ENCODE assay signal across 14 cellular contexts in the genomic region with DNA sequence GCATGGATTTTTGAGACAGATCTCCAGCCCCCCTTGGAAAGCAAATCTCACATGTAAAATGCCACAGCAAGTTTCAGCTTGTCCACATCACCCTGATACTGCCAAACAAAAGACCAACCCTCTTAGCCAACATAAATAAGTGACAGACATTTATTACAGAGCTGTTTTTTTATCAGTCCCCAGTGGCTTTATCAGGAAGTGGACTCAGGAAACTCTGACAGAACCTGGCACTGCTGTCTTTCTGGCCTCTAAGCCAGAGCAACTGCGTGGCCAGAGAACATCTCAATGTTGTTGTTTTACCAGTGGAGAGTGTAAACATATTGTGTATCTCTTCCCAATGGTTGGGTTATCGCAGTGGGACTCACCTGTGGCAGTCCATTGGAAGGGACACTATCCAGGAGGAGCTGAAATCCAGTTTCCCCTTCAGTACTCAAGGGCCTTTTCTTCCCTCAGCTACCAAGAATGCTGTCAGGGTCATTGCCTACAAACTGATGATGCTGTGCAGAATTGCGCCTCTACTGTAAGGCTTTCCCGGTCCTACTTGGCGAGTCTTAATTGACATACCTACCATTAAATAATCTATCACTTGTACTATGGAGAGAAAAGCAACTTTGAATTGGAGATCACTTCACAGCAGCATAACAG. TPM values are rescaled to one million over a fixed set of nuclear protein-coding genes. Genes with fewer than 3 reads are reported as not detected.
DNase-seq lines count a peak whose midpoint lies in the region; FAIRE-seq and TF ChIP-seq lines count a peak whose summit lies in the region.
"Had no signal": no experiment of that assay in that cellular context is flagged by ENCODE, and none has a peak within 500 bp of the region (broad histone marks: within the 10 kb centered on the region; RNA-seq: fewer than 3 reads in every experiment).

No MANE protein-coding gene starts in this region.

- no peaks in the 10 kb centered on the region for H3K27me3 ChIP-seq in BLaER1 treated with 17β-estradiol and CSF1 and Interleukin-3, amounts not matched to agents 10 nM and 100 nM
- H3K27me3 ChIP-seq in endothelial cell of umbilical vein (ENCODE audit: control insufficient read depth in 2 of 2, insufficient read depth in 2 of 2, low read length in 2 of 2), result peaks cover 5 to 7% of the 10 kb centered on the region in 2 experiments

- peak; percentile 29 for DNase-seq in NB4 (ENCODE audit: low read depth)
- DNase-seq in endothelial cell of umbilical vein (ENCODE audit: low read depth, low spot score), result peak; percentile 60
- peak; percentile 18 for DNase-seq in mucosa of gallbladder (ENCODE audit: low spot score)
- DNase-seq in activated CD8-positive, alpha-beta memory T cell treated with anti-CD3 and anti-CD28 coated beads, Interleukin-2, amount 50 U/mL, for 4 hours, result no peak
- DNase-seq in stimulated activated CD4-positive, alpha-beta T cell treated with anti-CD3 and anti-CD28 coated beads, Interleukin-4, amount 100 ng/mL, for 24 hours, result no peak
- DNase-seq in kidney glomerular epithelial cell (lab: John Stamatoyannopoulos, UW), result no peak
- DNase-seq in retina, result no peak
- DNase-seq: activated CD8-positive, alpha-beta memory T cell treated with anti-CD3 and anti-CD28 coated beads, Interleukin-2, amount 50 U/mL, for 48 hours; activated naive CD4-positive, alpha-beta T cell treated with anti-CD3 and anti-CD28 coated beads for 36 hours; GDM1; NCI-H2081 treated with DMSO at 0.1 percent for 48 hours; SHP77 had no signal

- intact Hi-C loops in endothelial cell of umbilical vein (cut with micrococcal nuclease), result loop anchor here (1.0 kb wide), 1 partner anchor 10 kb away; no protein-coding TSS in a partner anchor

- H3K9me3 ChIP-seq in BLaER1 treated with 17β-estradiol and CSF1 and Interleukin-3, amounts not matched to agents 10 nM and 100 nM (replicated peaks in 1 of 11), result peaks cover 0 to 10% (median 0%) of the 10 kb centered on the region in 11 experiments; a peak in 4 of 22 replicates
- no peaks in the 10 kb centered on the region for H3K9me3 ChIP-seq in endothelial cell of umbilical vein (replicated peaks; ENCODE audit: control insufficient read depth, insufficient read depth, low read length)

- no peak for TF ChIP-seq POLR2A in NB4 (IDR thresholded peaks at IDR 0.05; ENCODE audit: extremely low read depth, insufficient read length)
- no peak for TF ChIP-seq POLR2A in endothelial cell of umbilical vein (IDR thresholded peaks at IDR 0.05; ENCODE audit: low read depth, low read length)

- H3K36me3 ChIP-seq in BLaER1 treated with 17β-estradiol and CSF1 and Interleukin-3, amounts not matched to agents 10 nM and 100 nM, result no peaks in the 10 kb centered on the region
- H3K36me3 ChIP-seq in endothelial cell of umbilical vein (ENCODE audit: control insufficient read depth in 2 of 2, extremely low read depth in 1 of 2, insufficient read depth in 2 of 2, low read length in 2 of 2), result no peaks in the 10 kb centered on the region

- BruUV-seq in endothelial cell of umbilical vein (replicated peaks; lab: Mats Ljungman, UMichigan), result no TSS peak

- H3K27ac ChIP-seq in BLaER1 treated with 17β-estradiol and CSF1 and Interleukin-3, amounts not matched to agents 10 nM and 100 nM, result no peak overlapping the region
- no peak overlapping the region for H3K27ac ChIP-seq in endothelial cell of umbilical vein (ENCODE audit: insufficient read depth, low read depth, low read length)

- H3K9ac ChIP-seq in BLaER1 treated with 17β-estradiol and CSF1 and Interleukin-3, amounts not matched to agents 10 nM and 100 nM, result no peak overlapping the region
- no peak overlapping the region for H3K9ac ChIP-seq in endothelial cell of umbilical vein (replicated peaks; ENCODE audit: extremely low read depth, insufficient read depth, low read length)

- TF ChIP-seq CTCF in NB4 (IDR thresholded peaks at IDR 0.05; ENCODE audit: low read depth, low read length) (no peak), endothelial cell of umbilical vein (IDR thresholded peaks at IDR 0.05; ENCODE audit: extremely low read depth in 1 of 2, insufficient read depth in 1 of 2, low read depth in 1 of 2, low read length in 2 of 2) (no peak)

- peaks cover 13 to 30% (median 23%) of the 10 kb centered on the region in 10 experiments for H3K4me1 ChIP-seq in BLaER1 treated with 17β-estradiol and CSF1 and Interleukin-3, amounts not matched to agents 10 nM and 100 nM
- peaks cover 12% of the 10 kb centered on the region for H3K4me1 ChIP-seq in endothelial cell of umbilical vein (ENCODE audit: control insufficient read depth, extremely low read depth, insufficient read depth, low read length)

- H4K20me1 ChIP-seq in BLaER1 treated with 17β-estradiol and CSF1 and Interleukin-3, amounts not matched to agents 10 nM and 100 nM, result no peaks in the 10 kb centered on the region
- H4K20me1 ChIP-seq in endothelial cell of umbilical vein (replicated peaks; ENCODE audit: control insufficient read depth, extremely low read depth, insufficient read depth, low read length), result no peaks in the 10 kb centered on the region

- POLR2A ChIA-PET in endothelial cell of umbilical vein (lab: Charles Lee), result interaction anchor here (0.6 to 0.7 kb wide), 2 partner anchors 73 to 1404 kb away, joined by 3 to 5 read pairs; no protein-coding TSS in a partner anchor

- peak overlapping the region in 8 of 11 experiments; percentile 10 to 53 (median 30); a peak in 10 of 22 replicates for H3K4me2 ChIP-seq in BLaER1 treated with 17β-estradiol and CSF1 and Interleukin-3, amounts not matched to agents 10 nM and 100 nM
- H3K4me2 ChIP-seq in endothelial cell of umbilical vein (ENCODE audit: insufficient read depth, low read length), result peak overlapping the region; percentile 6

- CTCF ChIA-PET in endothelial cell of umbilical vein (lab: Charles Lee), result interaction anchor here (0.9 to 2.0 kb wide), 9 partner anchors 9 to 94 kb away, joined by 3 to 19 read pairs (median 5); no protein-coding TSS in a partner anchor

- dilution Hi-C loops in endothelial cell of umbilical vein (cut with MboI; ENCODE audit: extremely low pct_ligation_motif_present, low sequenced_read_pairs), result no loop called here

- H3K4me3 ChIP-seq in BLaER1 treated with 17β-estradiol and CSF1 and Interleukin-3, amounts not matched to agents 10 nM and 100 nM, result no peak overlapping the region
- no peak overlapping the region for H3K4me3 ChIP-seq in NB4 (ENCODE audit: low read depth, low read length)
- no peak overlapping the region for H3K4me3 ChIP-seq in endothelial cell of umbilical vein (replicated peaks in 1 of 3; ENCODE audit: insufficient read depth in 1 of 3, low read depth in 1 of 3, low read length in 3 of 3)

- FAIRE-seq in endothelial cell of umbilical vein (lab: Jason Lieb, UNC), result peak; percentile 72
- FAIRE-seq: GM12892 had no signal

- no peak overlapping the region for H2AFZ ChIP-seq in endothelial cell of umbilical vein (ENCODE audit: low read depth, low read length)

- H3K9me1 ChIP-seq in endothelial cell of umbilical vein (replicated peaks; ENCODE audit: control insufficient read depth, extremely low read depth, insufficient read depth, low read length), result no peaks in the 10 kb centered on the region

- no peaks in the 10 kb centered on the region for H3K79me2 ChIP-seq in endothelial cell of umbilical vein (ENCODE audit: control insufficient read depth, insufficient read depth, low read length)

TF ChIP-seq in endothelial cell of umbilical vein, 7 proteins besides CTCF, POLR2A, EP300 and RAD21:
- no peak for TF ChIP-seq MYC (IDR thresholded peaks at IDR 0.05; ENCODE audit: low read depth, low read length)
- TF ChIP-seq GATA2 (IDR thresholded peaks at IDR 0.05; ENCODE audit: insufficient read depth, insufficient read length, low read depth, low read length), result no peak

RNA-seq across cellular contexts. Expression of a gene that starts 22.0 kb away (rescaled TPM):
- not detected in 2 replicates for total RNA-seq in endothelial cell of umbilical vein
- not detected in 2 replicates for polyA plus RNA-seq in endothelial cell of umbilical vein
- polyA plus RNA-seq in endothelial cell of umbilical vein (2011; cell fraction: cytosol; rRNA removed), result not detected in 2 replicates
- not detected in 2 replicates for polyA plus RNA-seq in endothelial cell of umbilical vein (2011; cell fraction: nucleus; rRNA removed)
- not detected in 2 replicates for polyA plus RNA-seq in endothelial cell of umbilical vein (2012)
- not detected in 2 replicates for polyA minus RNA-seq in endothelial cell of umbilical vein
- not detected for polyA minus RNA-seq in endothelial cell of umbilical vein (2011; cell fraction: cytosol; rRNA and poly(A)+ RNA removed)
- not detected in 2 replicates for polyA minus RNA-seq in endothelial cell of umbilical vein (2011; cell fraction: nucleus; rRNA and poly(A)+ RNA removed)
- 96.9 TPM for total RNA-seq in mucosa of gallbladder

Comparison
In these comparisons a context has a peak if more than half of its experiments do, and no peak if none do; other contexts are left out.
1. DNase-seq: peak in NB4 (single experiment), endothelial cell of umbilical vein (single experiment) and mucosa of gallbladder (single experiment); none in activated CD8-positive, alpha-beta memory T cell treated with anti-CD3 and anti-CD28 coated beads, Interleukin-2, amount 50 U/mL, for 4 hours (single experiment), stimulated activated CD4-positive, alpha-beta T cell treated with anti-CD3 and anti-CD28 coated beads, Interleukin-4, amount 100 ng/mL, for 24 hours (single experiment), kidney glomerular epithelial cell (single experiment) and retina (single experiment).
2. RNA of a gene that starts 22.0 kb away (total RNA-seq): 96.9 TPM in mucosa of gallbladder (single experiment); not detected in endothelial cell of umbilical vein; every median in the first group is over 10 times any median in the second.